1 cellular context compared by ENCODE assay signal in the genomic region with DNA sequence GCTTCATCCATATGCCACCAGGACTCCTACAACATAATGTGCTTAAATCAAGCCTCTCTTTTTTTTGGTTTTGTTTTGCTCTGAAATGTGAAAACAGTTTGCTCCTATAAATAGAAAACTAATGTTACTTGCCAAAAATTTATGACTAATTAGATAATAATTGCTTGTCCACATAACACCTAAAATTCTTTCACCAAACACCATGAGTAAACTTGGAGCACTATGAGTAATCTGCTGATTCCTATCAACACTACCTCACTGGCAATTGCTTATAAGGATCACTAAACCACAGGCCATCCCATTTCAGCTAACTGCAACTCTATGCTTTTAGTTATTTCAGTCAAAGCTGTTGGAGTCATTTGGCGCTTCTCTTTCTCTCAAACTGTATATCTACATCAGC.
TF ChIP-seq lines count a peak whose summit lies in the region.

No MANE protein-coding gene starts in this region.

TF ChIP-seq in H1, 55 proteins besides CTCF, POLR2A, EP300 and RAD21:
- TF ChIP-seq FOSL1 (IDR thresholded peaks at IDR 0.05; ENCODE audit: insufficient read depth, low read depth, low read length) (no peak), TBP (IDR thresholded peaks at IDR 0.05; ENCODE audit: low read depth, low read length) (no peak), KDM1A (IDR thresholded peaks at IDR 0.05; ENCODE audit: borderline replicate concordance, low read length) (no peak)
